Comparison of ENCODE assay signal across 30 cellular contexts in the genomic region with DNA sequence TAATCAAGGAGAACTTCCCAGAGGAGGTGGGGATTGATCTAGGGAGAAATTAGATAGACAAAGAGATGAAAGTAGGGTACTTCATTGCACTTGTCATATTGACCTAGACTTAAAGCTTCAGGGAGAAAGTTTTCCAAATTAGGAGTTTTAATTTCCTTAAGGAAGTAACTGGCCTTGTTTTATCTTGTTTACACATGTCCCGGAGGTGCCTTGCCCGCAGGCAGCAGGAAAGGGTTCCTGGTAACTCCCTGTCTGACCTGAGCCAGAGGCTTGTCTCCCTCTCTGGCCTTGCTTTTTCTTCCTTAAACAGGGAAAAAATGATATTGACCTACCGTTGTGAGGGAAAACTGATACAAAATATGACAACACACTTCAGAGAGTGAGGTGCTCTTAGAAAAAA.
DNase-seq lines count a peak whose midpoint lies in the region; ATAC-seq and TF ChIP-seq lines count a peak whose summit lies in the region.
"Had no signal": no experiment of that assay in that cellular context is flagged by ENCODE, and none has a peak within 500 bp of the region (broad histone marks: within the 10 kb centered on the region; RNA-seq: fewer than 3 reads in every experiment).

No MANE protein-coding gene starts in this region.

- POLR2A ChIA-PET in Panc1 (lab: Charles Lee) = no interaction called here
- POLR2A ChIA-PET in Caco-2 (lab: Charles Lee) = no interaction called here

- H3K36me3 ChIP-seq in Panc1 (ENCODE audit: control insufficient read depth, insufficient read depth, low read length) = no peaks in the 10 kb centered on the region
- no peaks in the 10 kb centered on the region for H3K36me3 ChIP-seq in mucosa of rectum (ENCODE audit: control insufficient read depth in 2 of 2, insufficient read depth in 2 of 2, low read length in 2 of 2)
- no peaks in the 10 kb centered on the region for H3K36me3 ChIP-seq in Caco-2 (ENCODE audit: control insufficient read depth, insufficient read depth, low read length)
- H3K36me3 ChIP-seq: brain microvascular endothelial cell, heart right ventricle, lower lobe of right lung, ovary had no signal

- ATAC-seq in Panc1 (0 out of 2 replicates have a peak, but pooled peaks have one; percentile 64), GM19035 (IDR thresholded peaks at IDR 0.05; ENCODE audit: unreplicated experiment) (no peak)
- ATAC-seq: activated naive CD4-positive, alpha-beta T cell treated with anti-CD3 and anti-CD28 coated beads, Interleukin-2, amount 50 U/mL, for 72 hours; HepG2; lower lobe of right lung; stimulated activated naive B cell treated with anti-CD40 and anti-IgM and Interleukin-4, amounts not matched to agents 10 μg/mL and 1 μg/mL and 100 μg/mL, for 72 hours had no signal

- H3K4me3 Mint-ChIP-seq in Calu3 (ENCODE audit: low read depth, unreplicated experiment) (peak overlapping the region; percentile 43), endothelial cell (ENCODE audit: unreplicated experiment) (peak overlapping the region; percentile 50), osteocyte (ENCODE audit: unreplicated experiment) (no peak overlapping the region), Caco-2 (ENCODE audit: unreplicated experiment) (no peak overlapping the region)
- H3K4me3 Mint-ChIP-seq: stimulated activated naive B cell treated with anti-CD40 and anti-IgM and Interleukin-4, amounts not matched to agents 10 μg/mL and 1 μg/mL and 100 μg/mL, for 72 hours; type B pancreatic cell had no signal

- peak overlapping the region; percentile 84 for H3K27ac Mint-ChIP-seq in Calu3 (ENCODE audit: unreplicated experiment)
- H3K27ac Mint-ChIP-seq in endothelial cell (ENCODE audit: unreplicated experiment) = peak overlapping the region; percentile 76
- H3K27ac Mint-ChIP-seq in osteocyte (ENCODE audit: unreplicated experiment) = no peak overlapping the region
- H3K27ac Mint-ChIP-seq in Caco-2 (ENCODE audit: unreplicated experiment) = no peak overlapping the region
- H3K27ac Mint-ChIP-seq: activated naive CD4-positive, alpha-beta T cell treated with anti-CD3 and anti-CD28 coated beads, Interleukin-2, amount 50 U/mL, for 72 hours; stimulated activated naive B cell treated with anti-CD40 and anti-IgM and Interleukin-4, amounts not matched to agents 10 μg/mL and 1 μg/mL and 100 μg/mL, for 72 hours; type B pancreatic cell had no signal

- peaks cover 20% of the 10 kb centered on the region for H3K4me1 ChIP-seq in Panc1 (ENCODE audit: control insufficient read depth, insufficient read depth, low read length)
- H3K4me1 ChIP-seq in mucosa of rectum (ENCODE audit: control insufficient read depth in 2 of 2, insufficient read depth in 2 of 2, low read length in 2 of 2) = peaks cover 30 to 44% of the 10 kb centered on the region in 2 donors
- H3K4me1 ChIP-seq in Caco-2 = no peaks in the 10 kb centered on the region
- H3K4me1 ChIP-seq: lower lobe of right lung had no signal

- H3K27me3 ChIP-seq in Panc1 (ENCODE audit: control insufficient read depth, insufficient read depth, low read length) (no peaks in the 10 kb centered on the region; the same call in 1 of the 2 replicates), mucosa of rectum (ENCODE audit: control insufficient read depth in 2 of 2, insufficient read depth in 2 of 2, low read length in 2 of 2) (no peaks in the 10 kb centered on the region), Caco-2 (replicated peaks; ENCODE audit: control insufficient read depth, insufficient read depth, low read length) (no peaks in the 10 kb centered on the region)
- H3K27me3 ChIP-seq: brain microvascular endothelial cell, ovary had no signal

- H3K27me3 Mint-ChIP-seq in Calu3 (ENCODE audit: unreplicated experiment) = no peaks in the 10 kb centered on the region
- H3K27me3 Mint-ChIP-seq in endothelial cell (ENCODE audit: unreplicated experiment) = no peaks in the 10 kb centered on the region
- H3K27me3 Mint-ChIP-seq in osteocyte (ENCODE audit: unreplicated experiment) = peaks cover 20% of the 10 kb centered on the region
- no peaks in the 10 kb centered on the region for H3K27me3 Mint-ChIP-seq in Caco-2 (ENCODE audit: insufficient read depth, unreplicated experiment)
- H3K27me3 Mint-ChIP-seq: type B pancreatic cell had no signal

- TF ChIP-seq CTCF in Calu3 (IDR thresholded peaks at IDR 0.05; ENCODE audit: unreplicated experiment) = no peak
- TF ChIP-seq CTCF in Panc1 (IDR thresholded peaks at IDR 0.05) = no peak
- TF ChIP-seq CTCF in endothelial cell (IDR thresholded peaks at IDR 0.05; ENCODE audit: unreplicated experiment) = no peak
- no peak for TF ChIP-seq CTCF in osteocyte (IDR thresholded peaks at IDR 0.05)
- no peak for TF ChIP-seq CTCF in Caco-2 (IDR thresholded peaks at IDR 0.05; ENCODE audit: insufficient read depth in 1 of 2, low read depth in 1 of 2, low read length in 1 of 2, severe bottlenecking in 1 of 2, unreplicated experiment in 1 of 2)

- peak overlapping the region; percentile 9 to 41 for H3K9ac ChIP-seq in mucosa of rectum (ENCODE audit: low read depth in 1 of 2, low read length in 2 of 2)

- no peak overlapping the region; the same call in 1 of the 2 replicates for H3K27ac ChIP-seq in Panc1 (ENCODE audit: low read length)
- H3K27ac ChIP-seq in mucosa of rectum (ENCODE audit: low read depth in 2 of 2, low read length in 2 of 2) = peak overlapping the region; percentile 87 to 90
- H3K27ac ChIP-seq: brain microvascular endothelial cell, heart right ventricle, lower lobe of right lung, ovary had no signal

- H3K9me3 ChIP-seq in Panc1 (ENCODE audit: control insufficient read depth, insufficient read depth, low read depth, low read length) (no peaks in the 10 kb centered on the region), mucosa of rectum (ENCODE audit: control insufficient read depth in 2 of 2, low read length in 2 of 2) (no peaks in the 10 kb centered on the region), Caco-2 (no peaks in the 10 kb centered on the region)
- H3K9me3 ChIP-seq: lower lobe of right lung, ovary had no signal

- DNase-seq in Calu3 (peak; percentile 63), Panc1 (ENCODE audit: low read depth, low spot score) (no peak), endothelial cell (ENCODE audit: low spot score) (no peak), osteocyte (ENCODE audit: extremely low spot score, unreplicated experiment) (no peak), NCI-H2107 (lab: John Stamatoyannopoulos, UW) (no peak), Caco-2 (no peak)
- DNase-seq: activated CD4-positive, alpha-beta T cell treated with anti-CD3 and anti-CD28 coated beads for 4 hours; brain microvascular endothelial cell; COR-L47; DMS79 treated with DMSO at 0.1 percent for 48 hours; erythroblast; GF-D8; HCEC 1CT; heart right ventricle; kidney glomerular epithelial cell; lower lobe of right lung; NCI-H1092; NCI-H1694 treated with DMSO at 0.1 percent for 48 hours; NCI-H524; ovary; retina; Right ventricle myocardium superior; stimulated activated naive B cell treated with anti-CD40 and anti-IgM and Interleukin-4, amounts not matched to agents 10 μg/mL and 1 μg/mL and 100 μg/mL, for 72 hours; substantia nigra; T-helper 2 cell had no signal

- peaks cover 11% of the 10 kb centered on the region for H3K36me3 Mint-ChIP-seq in Calu3 (ENCODE audit: insufficient read depth, unreplicated experiment)
- no peaks in the 10 kb centered on the region for H3K36me3 Mint-ChIP-seq in endothelial cell (ENCODE audit: low read depth, unreplicated experiment)
- H3K36me3 Mint-ChIP-seq in osteocyte (ENCODE audit: unreplicated experiment) = no peaks in the 10 kb centered on the region
- H3K36me3 Mint-ChIP-seq in Caco-2 (ENCODE audit: insufficient read depth, unreplicated experiment) = peaks cover 9% of the 10 kb centered on the region
- H3K36me3 Mint-ChIP-seq: activated naive CD4-positive, alpha-beta T cell treated with anti-CD3 and anti-CD28 coated beads, Interleukin-2, amount 50 U/mL, for 72 hours; stimulated activated naive B cell treated with anti-CD40 and anti-IgM and Interleukin-4, amounts not matched to agents 10 μg/mL and 1 μg/mL and 100 μg/mL, for 72 hours; type B pancreatic cell had no signal

- in situ Hi-C loops in Panc1 (cut with HindIII; ENCODE audit: low pct_unique_long_range_greater_than_20kb, low sequenced_read_pairs) = no loop called here

- CTCF ChIA-PET in Calu3 (lab: Charles Lee) = interaction anchor here (1.5 kb wide), 2 partner anchors 13 to 29 kb away, joined by 5 to 9 read pairs; no protein-coding TSS in a partner anchor
- CTCF ChIA-PET in Panc1 (lab: Charles Lee) = no interaction called here
- CTCF ChIA-PET in Caco-2 (lab: Charles Lee) = no interaction called here

- H3K4me1 Mint-ChIP-seq in Calu3 (ENCODE audit: low read depth, unreplicated experiment) = peaks cover 53% of the 10 kb centered on the region
- peaks cover 23% of the 10 kb centered on the region for H3K4me1 Mint-ChIP-seq in endothelial cell (ENCODE audit: unreplicated experiment)
- H3K4me1 Mint-ChIP-seq in osteocyte (ENCODE audit: unreplicated experiment) = no peaks in the 10 kb centered on the region
- H3K4me1 Mint-ChIP-seq in Caco-2 (ENCODE audit: low read depth, unreplicated experiment) = peaks cover 10% of the 10 kb centered on the region

- BruUV-seq in Calu3 (replicated peaks; lab: Mats Ljungman, UMichigan) = no TSS peak
- BruUV-seq in Panc1 (replicated peaks; lab: Mats Ljungman, UMichigan) = no TSS peak
- no TSS peak for BruUV-seq in Caco-2 (replicated peaks; lab: Mats Ljungman, UMichigan)

- intact Hi-C loops in Calu3 (cut with micrococcal nuclease; ENCODE audit: unreplicated experiment) = loop anchor here (5.0 kb wide), 1 partner anchor 182 kb away; a partner anchor contains a TSS
- intact Hi-C loops in Panc1 (cut with micrococcal nuclease; ENCODE audit: unreplicated experiment) = no loop called here
- intact Hi-C loops in Caco-2 (cut with micrococcal nuclease; ENCODE audit: unreplicated experiment) = no loop called here

- H3K4me3 ChIP-seq in Panc1 (ENCODE audit: low read depth in 2 of 2, low read length in 2 of 2) (no peak overlapping the region), mucosa of rectum (ENCODE audit: low read length in 2 of 2) (peak overlapping the region in 1 of 2 donors; percentile 54), Caco-2 (ENCODE audit: low read depth, low read length) (no peak overlapping the region)
- H3K4me3 ChIP-seq: heart right ventricle, lower lobe of right lung, ovary had no signal

- H3K9me3 Mint-ChIP-seq in Calu3 (ENCODE audit: low read depth, unreplicated experiment) = no peaks in the 10 kb centered on the region
- H3K9me3 Mint-ChIP-seq in endothelial cell (ENCODE audit: unreplicated experiment) = no peaks in the 10 kb centered on the region
- no peaks in the 10 kb centered on the region for H3K9me3 Mint-ChIP-seq in osteocyte (ENCODE audit: unreplicated experiment)
- H3K9me3 Mint-ChIP-seq in Caco-2 (ENCODE audit: unreplicated experiment) = no peaks in the 10 kb centered on the region
- H3K9me3 Mint-ChIP-seq: activated naive CD4-positive, alpha-beta T cell treated with anti-CD3 and anti-CD28 coated beads, Interleukin-2, amount 50 U/mL, for 72 hours; stimulated activated naive B cell treated with anti-CD40 and anti-IgM and Interleukin-4, amounts not matched to agents 10 μg/mL and 1 μg/mL and 100 μg/mL, for 72 hours; type B pancreatic cell had no signal

Comparison
In these comparisons a context has a peak if more than half of its experiments do, and no peak if none do; other contexts are left out.
1. H3K27ac Mint-ChIP-seq: peak in Calu3 (single experiment) and endothelial cell (single experiment); none in osteocyte (single experiment) and Caco-2 (single experiment).
2. H3K4me3 Mint-ChIP-seq: peak in Calu3 (single experiment) and endothelial cell (single experiment); none in osteocyte (single experiment) and Caco-2 (single experiment).